15 cellular contexts compared by ENCODE assay signal in genomic region chr1:14947421-14947820, GRCh38.
DNase-seq lines count a peak whose midpoint lies in the region; ATAC-seq and TF ChIP-seq lines count a peak whose summit lies in the region.
"Had no signal": no experiment of that assay in that cellular context is flagged by ENCODE, and none has a peak within 500 bp of the region (broad histone marks: within the 10 kb centered on the region; RNA-seq: fewer than 3 reads in every experiment).

No MANE protein-coding gene starts in this region.

- no peaks in the 10 kb centered on the region for H3K27me3 ChIP-seq in adrenal gland
- H3K27me3 ChIP-seq in hepatocyte: no peaks in the 10 kb centered on the region

- H3K4me3 ChIP-seq in AG10803 (ENCODE audit: low read length) (peak overlapping the region; percentile 58), adrenal gland (no peak overlapping the region), hepatocyte (no peak overlapping the region), skin epidermis (no peak overlapping the region)
- H3K4me3 ChIP-seq: mucosa of descending colon had no signal

- no peak for TF ChIP-seq CTCF in AG10803 (conservative IDR thresholded peaks at IDR 0.05; ENCODE audit: low read length)
- no peak for TF ChIP-seq CTCF in adrenal gland (IDR thresholded peaks at IDR 0.05)
- TF ChIP-seq CTCF in hepatocyte (IDR thresholded peaks at IDR 0.05; ENCODE audit: poor library complexity): no peak

- no peaks in the 10 kb centered on the region for H3K9me2 ChIP-seq in hepatocyte (replicated peaks; ENCODE audit: insufficient read depth)

- no peak for ATAC-seq in HG02623 (IDR thresholded peaks at IDR 0.05; ENCODE audit: unreplicated experiment)
- no peak for ATAC-seq in HG03039 (IDR thresholded peaks at IDR 0.05; ENCODE audit: unreplicated experiment)
- ATAC-seq: activated CD4-positive, alpha-beta T cell treated with anti-CD3 and anti-CD28 coated beads for 36 hours had no signal

- WGBS in adrenal gland, 4 donors: 76 to 100% (median 76%) methylated on average over 1 to 3 of the region's 3 CpGs
- 98% methylated on average over 3 of the region's 3 CpGs for WGBS in hepatocyte (ENCODE audit: low lambda C conversion rate, missing lambda C conversion rate)

- no peak overlapping the region for H2AFZ ChIP-seq in hepatocyte

- H3K36me3 ChIP-seq in adrenal gland (replicated peaks in 1 of 2): no peaks in the 10 kb centered on the region
- no peaks in the 10 kb centered on the region for H3K36me3 ChIP-seq in hepatocyte (replicated peaks; ENCODE audit: insufficient read depth, low read depth)

- peaks cover 18% of the 10 kb centered on the region for H3K79me2 ChIP-seq in hepatocyte

- H3K4me1 ChIP-seq in adrenal gland (replicated peaks in 1 of 2) (peaks cover 32 to 57% of the 10 kb centered on the region in 2 donors), hepatocyte (ENCODE audit: insufficient read depth) (peaks cover 50% of the 10 kb centered on the region)

- H3K9me3 ChIP-seq in adrenal gland (replicated peaks in 1 of 3) (no peaks in the 10 kb centered on the region), hepatocyte (ENCODE audit: low read depth) (no peaks in the 10 kb centered on the region)
- H3K9me3 ChIP-seq: mucosa of descending colon had no signal

- peak overlapping the region; percentile 68 for H3K4me2 ChIP-seq in hepatocyte

- H4K20me1 ChIP-seq in hepatocyte (ENCODE audit: insufficient read depth, poor library complexity, severe bottlenecking): peaks cover 3% of the 10 kb centered on the region

- DNase-seq in AG10803 (ENCODE audit: low read depth) (no peak), adrenal gland (no peak), hepatocyte (ENCODE audit: low spot score) (no peak), occipital lobe (lab: John Stamatoyannopoulos, UW) (no peak), SHP77 treated with DMSO at 0.1 percent for 48 hours (lab: John Stamatoyannopoulos, UW) (no peak)
- DNase-seq: activated CD4-positive, alpha-beta T cell treated with anti-CD3 and anti-CD28 coated beads for 36 hours; activated CD8-positive, alpha-beta memory T cell treated with anti-CD3 and anti-CD28 coated beads, Interleukin-2, amount 50 U/mL, for 4 hours; AML-193; head of caudate nucleus; mucosa of descending colon; posterior cingulate gyrus; stimulated activated CD4-positive, alpha-beta T cell treated with anti-CD3 and anti-CD28 coated beads, Interleukin-15, amount 100 ng/mL, for 24 hours had no signal

- TF ChIP-seq POLR2A in adrenal gland (IDR thresholded peaks at IDR 0.05): no peak

- intact Hi-C loops in adrenal gland (cut with DNase I): no loop called here

- peak overlapping the region in 3 of 5 donors; percentile 87 to 95 (median 88) for H3K27ac ChIP-seq in adrenal gland
- peak overlapping the region; percentile 92 for H3K27ac ChIP-seq in hepatocyte
- H3K27ac ChIP-seq in skin epidermis: peak overlapping the region in 20 of 21 experiments; percentile 14 to 92 (median 84)
